Comparison of ENCODE assay signal across 18 cellular contexts in genomic region chr18:59662008-59662701, GRCh38. TPM values are rescaled to one million over a fixed set of nuclear protein-coding genes. Genes with fewer than 3 reads are reported as not detected.
DNase-seq lines count a peak whose midpoint lies in the region; ATAC-seq and TF ChIP-seq lines count a peak whose summit lies in the region.
"Had no signal": no experiment of that assay in that cellular context is flagged by ENCODE, and none has a peak within 500 bp of the region (broad histone marks: within the 10 kb centered on the region; RNA-seq: fewer than 3 reads in every experiment).

No MANE protein-coding gene starts in this region.

- ATAC-seq in RWPE2 (ENCODE audit: low read depth) (peak; percentile 88), GM18870 (IDR thresholded peaks at IDR 0.05; ENCODE audit: unreplicated experiment) (no peak), GM21786 (IDR thresholded peaks at IDR 0.05; ENCODE audit: unreplicated experiment) (no peak)
- ATAC-seq: naive thymus-derived CD8-positive, alpha-beta T cell had no signal

- intact Hi-C loops in activated T-helper 1 cell treated with anti-CD3 and anti-CD28 coated beads, Interleukin-12 subunit alpha, Interleukin-12 subunit beta, Interleukin-2, Interleukin-4 antibody, amounts not matched to agents 30 ng/mL and 10 ng/mL and 1 ng/mL, durations not matched to agents 14 hours and 24 hours and 36 hours (cut with micrococcal nuclease), result no loop called here

- H3K4me1 Mint-ChIP-seq in HFFc6 (ENCODE audit: low read depth), result peaks cover 91% of the 10 kb centered on the region
- no peaks in the 10 kb centered on the region for H3K4me1 Mint-ChIP-seq in activated T-helper 1 cell treated with anti-CD3 and anti-CD28 coated beads, Interleukin-12 subunit alpha, Interleukin-12 subunit beta, Interleukin-2, Interleukin-4 antibody, amounts not matched to agents 30 ng/mL and 10 ng/mL and 1 ng/mL, durations not matched to agents 14 hours and 24 hours and 36 hours (ENCODE audit: low read depth)
- H3K4me1 Mint-ChIP-seq: CD8-positive, alpha-beta memory T cell; naive thymus-derived CD8-positive, alpha-beta T cell had no signal

- no peaks in the 10 kb centered on the region for H3K36me3 ChIP-seq in RWPE2 (ENCODE audit: low read depth)
- H3K36me3 ChIP-seq: SJSA1, suprapubic skin had no signal

- H3K9me3 ChIP-seq in RWPE2 (ENCODE audit: severe bottlenecking), result no peaks in the 10 kb centered on the region
- H3K9me3 ChIP-seq: SJSA1, suprapubic skin had no signal

- H3K9me3 Mint-ChIP-seq in HFFc6, result no peaks in the 10 kb centered on the region
- no peaks in the 10 kb centered on the region for H3K9me3 Mint-ChIP-seq in activated T-helper 1 cell treated with anti-CD3 and anti-CD28 coated beads, Interleukin-12 subunit alpha, Interleukin-12 subunit beta, Interleukin-2, Interleukin-4 antibody, amounts not matched to agents 30 ng/mL and 10 ng/mL and 1 ng/mL, durations not matched to agents 14 hours and 24 hours and 36 hours

- DNase-seq in AG10803 (ENCODE audit: low read depth) (peak; percentile 56), HFFc6 (peak; percentile 44), RWPE2 (ENCODE audit: low spot score) (no peak), iris pigment epithelial cell (ENCODE audit: low read depth) (peak; percentile 72), 8988T (no peak)
- DNase-seq in activated T-helper 1 cell treated with anti-CD3 and anti-CD28 coated beads, Interleukin-12 subunit alpha, Interleukin-12 subunit beta, Interleukin-2, Interleukin-4 antibody, amounts not matched to agents 30 ng/mL and 10 ng/mL and 1 ng/mL, durations not matched to agents 14 hours and 24 hours and 36 hours (ENCODE audit: low spot score), result no peak
- DNase-seq: activated CD4-positive, alpha-beta T cell treated with anti-CD3 and anti-CD28 coated beads for 1 hour; activated effector memory CD4-positive, alpha-beta T cell treated with anti-CD3 and anti-CD28 coated beads, Interleukin-2, amount 50 U/mL, for 16 hours; CD8-positive, alpha-beta memory T cell; naive thymus-derived CD8-positive, alpha-beta T cell; NCI-H1092 treated with DMSO at 0.1 percent for 48 hours; posterior cingulate gyrus; small intestine had no signal

- TF ChIP-seq CTCF in AG10803 (conservative IDR thresholded peaks at IDR 0.05; ENCODE audit: low read length) (no peak), HFFc6 (IDR thresholded peaks at IDR 0.05) (no peak), RWPE2 (IDR thresholded peaks at IDR 0.05; ENCODE audit: poor library complexity, severe bottlenecking) (no peak)

- H3K36me3 Mint-ChIP-seq in HFFc6 (ENCODE audit: low read depth), result peaks cover 23% of the 10 kb centered on the region
- H3K36me3 Mint-ChIP-seq in activated T-helper 1 cell treated with anti-CD3 and anti-CD28 coated beads, Interleukin-12 subunit alpha, Interleukin-12 subunit beta, Interleukin-2, Interleukin-4 antibody, amounts not matched to agents 30 ng/mL and 10 ng/mL and 1 ng/mL, durations not matched to agents 14 hours and 24 hours and 36 hours (ENCODE audit: low read depth), result no peaks in the 10 kb centered on the region
- H3K36me3 Mint-ChIP-seq: CD8-positive, alpha-beta memory T cell; naive thymus-derived CD8-positive, alpha-beta T cell had no signal

- peaks cover 37% of the 10 kb centered on the region for H3K4me1 ChIP-seq in RWPE2 (ENCODE audit: insufficient read depth, poor library complexity, severe bottlenecking)
- H3K4me1 ChIP-seq: suprapubic skin had no signal

- H3K27me3 Mint-ChIP-seq in HFFc6 (ENCODE audit: insufficient read depth), result peaks cover 2% of the 10 kb centered on the region; the same call in 1 of the 2 replicates
- H3K27me3 Mint-ChIP-seq in activated T-helper 1 cell treated with anti-CD3 and anti-CD28 coated beads, Interleukin-12 subunit alpha, Interleukin-12 subunit beta, Interleukin-2, Interleukin-4 antibody, amounts not matched to agents 30 ng/mL and 10 ng/mL and 1 ng/mL, durations not matched to agents 14 hours and 24 hours and 36 hours (ENCODE audit: insufficient read depth), result peaks cover 7% of the 10 kb centered on the region

- no peaks in the 10 kb centered on the region for H3K27me3 ChIP-seq in RWPE2 (ENCODE audit: insufficient read depth, poor library complexity, severe bottlenecking)
- H3K27me3 ChIP-seq: SJSA1, suprapubic skin had no signal

- H3K27ac Mint-ChIP-seq in HFFc6, result peak overlapping the region; percentile 60; the same call in 1 of the 2 replicates
- H3K27ac Mint-ChIP-seq in activated T-helper 1 cell treated with anti-CD3 and anti-CD28 coated beads, Interleukin-12 subunit alpha, Interleukin-12 subunit beta, Interleukin-2, Interleukin-4 antibody, amounts not matched to agents 30 ng/mL and 10 ng/mL and 1 ng/mL, durations not matched to agents 14 hours and 24 hours and 36 hours, result no peak overlapping the region
- H3K27ac Mint-ChIP-seq: CD8-positive, alpha-beta memory T cell; naive thymus-derived CD8-positive, alpha-beta T cell had no signal

- H3K4me3 ChIP-seq in AG10803 (ENCODE audit: low read length), result no peak overlapping the region
- H3K4me3 ChIP-seq in RWPE2 (ENCODE audit: severe bottlenecking), result no peak overlapping the region
- H3K4me3 ChIP-seq: SJSA1, suprapubic skin had no signal

- H3K4me3 Mint-ChIP-seq in HFFc6, result no peak overlapping the region
- H3K4me3 Mint-ChIP-seq in activated T-helper 1 cell treated with anti-CD3 and anti-CD28 coated beads, Interleukin-12 subunit alpha, Interleukin-12 subunit beta, Interleukin-2, Interleukin-4 antibody, amounts not matched to agents 30 ng/mL and 10 ng/mL and 1 ng/mL, durations not matched to agents 14 hours and 24 hours and 36 hours, result no peak overlapping the region
- H3K4me3 Mint-ChIP-seq: CD8-positive, alpha-beta memory T cell; naive thymus-derived CD8-positive, alpha-beta T cell had no signal

- peak overlapping the region; percentile 90 for H3K27ac ChIP-seq in RWPE2 (ENCODE audit: poor library complexity, severe bottlenecking)
- H3K27ac ChIP-seq: SJSA1, suprapubic skin had no signal

RNA-seq across cellular contexts. Expression of gene CCBE1, which starts 35.1 kb away (rescaled TPM):
- total RNA-seq in HFFc6 (2021; fragmentation: NEBNext Ultra II Directional; extraction: Animal tissue kit (Norgen Biotek cat#: 25700)), result 100 to 1,000 TPM; 161 to 223 (median 206) TPM
- 0.02 TPM in 1 of 2 replicates, not detected in the other for total RNA-seq in activated T-helper 1 cell treated with anti-CD3 and anti-CD28 coated beads, Interleukin-12 subunit alpha, Interleukin-12 subunit beta, Interleukin-2, Interleukin-4 antibody, amounts not matched to agents 30 ng/mL and 10 ng/mL and 1 ng/mL, durations not matched to agents 14 hours and 24 hours and 36 hours
- total RNA-seq: CD8-positive, alpha-beta memory T cell; naive thymus-derived CD8-positive, alpha-beta T cell; NCI-H460 had no signal

Comparison
In these comparisons a context has a peak if more than half of its experiments do, and no peak if none do; other contexts are left out.
1. DNase-seq: peak in AG10803 (single experiment), HFFc6 (single experiment) and iris pigment epithelial cell (single experiment); none in RWPE2 (single experiment), 8988T (single experiment) and activated T-helper 1 cell treated with anti-CD3 and anti-CD28 coated beads, Interleukin-12 subunit alpha, Interleukin-12 subunit beta, Interleukin-2, Interleukin-4 antibody, amounts not matched to agents 30 ng/mL and 10 ng/mL and 1 ng/mL, durations not matched to agents 14 hours and 24 hours and 36 hours (single experiment).
2. RNA of gene CCBE1, which starts 35.1 kb away (total RNA-seq): 161 to 223 TPM in HFFc6; 0.02 TPM in activated T-helper 1 cell treated with anti-CD3 and anti-CD28 coated beads, Interleukin-12 subunit alpha, Interleukin-12 subunit beta, Interleukin-2, Interleukin-4 antibody, amounts not matched to agents 30 ng/mL and 10 ng/mL and 1 ng/mL, durations not matched to agents 14 hours and 24 hours and 36 hours; every median in the first group is over 100 times any median in the second.